ENCODE assay signal across 26 cellular contexts in the genomic region with DNA sequence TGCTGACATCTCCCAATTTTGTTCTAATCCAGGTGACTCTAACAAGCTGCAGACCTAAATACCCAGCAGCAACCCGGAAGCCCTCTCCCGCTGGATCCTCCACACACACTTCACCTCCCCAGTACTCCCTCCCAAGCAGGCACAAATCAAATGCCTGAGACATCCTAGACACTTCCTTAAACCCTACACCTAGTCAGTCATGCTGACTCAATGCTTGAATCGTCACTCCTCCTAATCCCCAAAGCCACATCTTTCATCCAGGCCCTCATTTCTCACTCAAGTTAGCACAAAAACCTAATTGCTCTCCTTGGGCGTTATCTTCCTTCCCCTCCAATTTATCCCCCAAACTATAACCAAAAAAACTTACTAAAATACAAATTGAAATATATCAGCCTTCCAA. TPM values are rescaled to one million over a fixed set of nuclear protein-coding genes. Genes with fewer than 3 reads are reported as not detected.
DNase-seq lines count a peak whose midpoint lies in the region; ATAC-seq and TF ChIP-seq lines count a peak whose summit lies in the region.
"Had no signal": no experiment of that assay in that cellular context is flagged by ENCODE, and none has a peak within 500 bp of the region (broad histone marks: within the 10 kb centered on the region; RNA-seq: fewer than 3 reads in every experiment).

No MANE protein-coding gene starts in this region.

- POLR2A ChIA-PET in MCF 10A (lab: Yijun Ruan, JAX) = interaction anchor here (1.7 kb wide), 1 partner anchor 19 kb away, joined by 6 read pairs; no protein-coding TSS in a partner anchor

- H3K4me3 ChIP-seq in mammary epithelial cell (replicated peaks in 1 of 3; ENCODE audit: insufficient read depth in 1 of 3, low read depth in 2 of 3, low read length in 3 of 3) = no peak overlapping the region
- H3K4me3 ChIP-seq: A549, esophagus muscularis mucosa, gastroesophageal sphincter, GM12878, SJSA1, transverse colon had no signal

- H3K36me3 ChIP-seq in mammary epithelial cell (ENCODE audit: insufficient read depth, low read length) = no peaks in the 10 kb centered on the region

- H3K9me3 Mint-ChIP-seq in MCF 10A (ENCODE audit: unreplicated experiment) = no peaks in the 10 kb centered on the region
- H3K9me3 Mint-ChIP-seq: activated naive CD8-positive, alpha-beta T cell treated with anti-CD3 and anti-CD28 coated beads, Interleukin-2, amount 10 ng/mL, durations not matched to agents 7 days and 5 days; memory B cell; naive B cell had no signal

- no peaks in the 10 kb centered on the region for H3K27me3 Mint-ChIP-seq in MCF 10A (ENCODE audit: insufficient read depth, unreplicated experiment)
- H3K27me3 Mint-ChIP-seq in T-helper 17 cell = no peaks in the 10 kb centered on the region
- H3K27me3 Mint-ChIP-seq: activated naive CD8-positive, alpha-beta T cell treated with anti-CD3 and anti-CD28 coated beads, Interleukin-2, amount 10 ng/mL, durations not matched to agents 7 days and 5 days; B cell; memory B cell; naive B cell had no signal

- no peak overlapping the region for H3K9ac ChIP-seq in mammary epithelial cell (ENCODE audit: insufficient read depth, low read length)

- H3K27me3 ChIP-seq in mammary epithelial cell (ENCODE audit: insufficient read depth, low read length) = no peaks in the 10 kb centered on the region
- no peaks in the 10 kb centered on the region for H3K27me3 ChIP-seq in foreskin keratinocyte
- H3K27me3 ChIP-seq: esophagus muscularis mucosa, gastroesophageal sphincter, SJSA1, transverse colon had no signal

- H3K79me2 ChIP-seq in mammary epithelial cell (ENCODE audit: insufficient read depth, low read length) = no peaks in the 10 kb centered on the region

- no peaks in the 10 kb centered on the region for H4K20me1 ChIP-seq in mammary epithelial cell (ENCODE audit: insufficient read depth, low read length)

- BruUV-seq in MCF 10A (replicated peaks; lab: Mats Ljungman, UMichigan) (no TSS peak), mammary epithelial cell (replicated peaks; lab: Mats Ljungman, UMichigan) (no TSS peak)

- H3K27ac Mint-ChIP-seq in MCF 10A (ENCODE audit: low read depth, unreplicated experiment) = peak overlapping the region; percentile 8
- peak overlapping the region; percentile 22 for H3K27ac Mint-ChIP-seq in T-helper 17 cell
- H3K27ac Mint-ChIP-seq: activated naive CD8-positive, alpha-beta T cell treated with anti-CD3 and anti-CD28 coated beads, Interleukin-2, amount 10 ng/mL, durations not matched to agents 7 days and 5 days; B cell; memory B cell had no signal

- dilution Hi-C loops in mammary epithelial cell (cut with HindIII; ENCODE audit: low sequenced_read_pairs) = no loop called here

- peaks cover 9% of the 10 kb centered on the region for H3K4me1 Mint-ChIP-seq in MCF 10A (ENCODE audit: insufficient read depth, unreplicated experiment)
- H3K4me1 Mint-ChIP-seq in T-helper 17 cell = peaks cover 17% of the 10 kb centered on the region
- H3K4me1 Mint-ChIP-seq: activated naive CD8-positive, alpha-beta T cell treated with anti-CD3 and anti-CD28 coated beads, Interleukin-2, amount 10 ng/mL, durations not matched to agents 7 days and 5 days; B cell; memory B cell had no signal

- no peak overlapping the region for H3K4me2 ChIP-seq in mammary epithelial cell (ENCODE audit: insufficient read depth, low read depth, low read length)
- H3K4me2 ChIP-seq: A549 had no signal

- no peak overlapping the region for H3K4me3 Mint-ChIP-seq in MCF 10A (ENCODE audit: unreplicated experiment)
- peak overlapping the region; percentile 49 for H3K4me3 Mint-ChIP-seq in T-helper 17 cell
- H3K4me3 Mint-ChIP-seq: activated naive CD8-positive, alpha-beta T cell treated with anti-CD3 and anti-CD28 coated beads, Interleukin-2, amount 10 ng/mL, durations not matched to agents 7 days and 5 days; B cell; memory B cell; naive B cell had no signal

- in situ Hi-C loops in mammary epithelial cell (cut with MboI; ENCODE audit: low sequenced_read_pairs in 2 of 2) = no loop called here

- H3K27ac ChIP-seq in mammary epithelial cell (ENCODE audit: insufficient read depth, low read depth, low read length) = no peak overlapping the region
- peak overlapping the region; percentile 2 for H3K27ac ChIP-seq in foreskin keratinocyte
- H3K27ac ChIP-seq: A549, esophagus muscularis mucosa, gastroesophageal sphincter, SJSA1, transverse colon, VCaP had no signal

- no peaks in the 10 kb centered on the region for H3K4me1 ChIP-seq in mammary epithelial cell (ENCODE audit: insufficient read depth, low read length)
- peaks cover 8% of the 10 kb centered on the region for H3K4me1 ChIP-seq in foreskin keratinocyte
- H3K4me1 ChIP-seq: gastroesophageal sphincter, SJSA1 had no signal

- intact Hi-C loops in MCF 10A (cut with micrococcal nuclease) (no loop called here), mammary epithelial cell (cut with micrococcal nuclease) (no loop called here)

- TF ChIP-seq CTCF in MCF 10A (IDR thresholded peaks at IDR 0.05; ENCODE audit: unreplicated experiment) (no peak), mammary epithelial cell (conservative IDR thresholded peaks at IDR 0.05 in 1 of 2, IDR thresholded peaks at IDR 0.05 in 1 of 2; ENCODE audit: extremely low read depth in 1 of 2, insufficient read depth in 1 of 2, low read depth in 1 of 2, low read length in 2 of 2) (no peak), foreskin keratinocyte (conservative IDR thresholded peaks at IDR 0.05) (no peak)

- H3K9me3 ChIP-seq in mammary epithelial cell (replicated peaks; ENCODE audit: insufficient read depth, low read length) (no peaks in the 10 kb centered on the region), T-helper 17 cell (ENCODE audit: control insufficient read depth, low read length, poor library complexity, severe bottlenecking) (no peaks in the 10 kb centered on the region)
- H3K9me3 ChIP-seq: A549, esophagus muscularis mucosa, gastroesophageal sphincter, SJSA1, transverse colon had no signal

- 75% methylated on average over 4 of the region's 4 CpGs for WGBS in mammary epithelial cell (ENCODE audit: low coverage, missing lambda C conversion rate)

- no peak overlapping the region for H2AFZ ChIP-seq in mammary epithelial cell (ENCODE audit: low read depth, low read length)

- H3K36me3 Mint-ChIP-seq in MCF 10A (ENCODE audit: insufficient read depth, unreplicated experiment) (peaks cover 14% of the 10 kb centered on the region), T-helper 17 cell (ENCODE audit: low read depth) (peaks cover 15% of the 10 kb centered on the region)

- ATAC-seq in T-helper 17 cell = no peak
- ATAC-seq in foreskin keratinocyte = peak; percentile 96
- no peak for ATAC-seq in GM19351 (IDR thresholded peaks at IDR 0.05; ENCODE audit: unreplicated experiment)
- ATAC-seq in HG02981 (IDR thresholded peaks at IDR 0.05; ENCODE audit: unreplicated experiment) = no peak
- ATAC-seq: gastroesophageal sphincter had no signal

- DNase-seq in MCF 10A (ENCODE audit: unreplicated experiment) (no peak), mammary epithelial cell (no peak), T-helper 17 cell (no peak), foreskin keratinocyte (peak; percentile 54 to 71), hippocampal formation (lab: John Stamatoyannopoulos, UW) (no peak), GM19238 (ENCODE audit: insufficient read length, low spot score) (no peak)
- DNase-seq: activated naive CD8-positive, alpha-beta T cell treated with anti-CD3 and anti-CD28 coated beads, Interleukin-2, amount 10 ng/mL, durations not matched to agents 7 days and 5 days; DMS79; kidney glomerular epithelial cell; naive B cell; NCI-H1092; NCI-H1930; NCI-H2227 treated with DMSO at 0.1 percent for 48 hours; occipital lobe; retina; transverse colon had no signal

- CTCF ChIA-PET in MCF 10A (lab: Yijun Ruan, JAX) = interaction anchor here (0.7 to 2.7 kb wide), 9 partner anchors 12 to 711 kb away, joined by 3 to 9 read pairs (median 3); no protein-coding TSS in a partner anchor
- CTCF ChIA-PET in mammary epithelial cell (lab: Charles Lee; ENCODE audit: low non-redundant PET) = interaction anchor here (0.6 kb wide), 1 partner anchor 765 kb away, joined by 3 read pairs; no protein-coding TSS in a partner anchor

RNA-seq across cellular contexts. Expression of a gene that starts 32.7 kb away (rescaled TPM):
- total RNA-seq in MCF 10A (2022) = 83.0 and 102 TPM in 2 replicates
- 10 to 100 TPM; 30.5 to 73.1 TPM for total RNA-seq in mammary epithelial cell
- 119 TPM for polyA plus RNA-seq in mammary epithelial cell
- 13.4 TPM for polyA minus RNA-seq in mammary epithelial cell
- 10 to 100 TPM; 78.3 to 86.6 TPM for total RNA-seq in T-helper 17 cell
- total RNA-seq in foreskin keratinocyte = 59.6 and 73.0 TPM in 2 replicates
- 101 and 113 TPM in 2 replicates for polyA plus RNA-seq in foreskin keratinocyte

RNA-seq across cellular contexts. Expression of a gene that starts 33.0 kb away (rescaled TPM):
- total RNA-seq in MCF 10A (2022) = 29.5 and 38.4 TPM in 2 replicates
- total RNA-seq in mammary epithelial cell = 10 to 100 TPM; 15.2 to 32.5 TPM
- polyA plus RNA-seq in mammary epithelial cell = 38.9 TPM
- 18.3 TPM for polyA minus RNA-seq in mammary epithelial cell
- 10 to 100 TPM in 1 of 2 donors, 1 to 10 TPM in 1; 8.8 to 14.8 TPM for total RNA-seq in T-helper 17 cell
- 44.8 and 49.2 TPM in 2 replicates for total RNA-seq in foreskin keratinocyte
- polyA plus RNA-seq in foreskin keratinocyte = 22.1 and 30.7 TPM in 2 replicates

Comparison
In these comparisons a context has a peak if more than half of its experiments do, and no peak if none do; other contexts are left out.
1. DNase-seq: peak in foreskin keratinocyte (2 of 2); none in MCF 10A (single experiment), mammary epithelial cell (single experiment), T-helper 17 cell (0 of 3), hippocampal formation (0 of 2) and GM19238 (single experiment).